ENCODE assay signal across 1 cellular context in the genomic region with DNA sequence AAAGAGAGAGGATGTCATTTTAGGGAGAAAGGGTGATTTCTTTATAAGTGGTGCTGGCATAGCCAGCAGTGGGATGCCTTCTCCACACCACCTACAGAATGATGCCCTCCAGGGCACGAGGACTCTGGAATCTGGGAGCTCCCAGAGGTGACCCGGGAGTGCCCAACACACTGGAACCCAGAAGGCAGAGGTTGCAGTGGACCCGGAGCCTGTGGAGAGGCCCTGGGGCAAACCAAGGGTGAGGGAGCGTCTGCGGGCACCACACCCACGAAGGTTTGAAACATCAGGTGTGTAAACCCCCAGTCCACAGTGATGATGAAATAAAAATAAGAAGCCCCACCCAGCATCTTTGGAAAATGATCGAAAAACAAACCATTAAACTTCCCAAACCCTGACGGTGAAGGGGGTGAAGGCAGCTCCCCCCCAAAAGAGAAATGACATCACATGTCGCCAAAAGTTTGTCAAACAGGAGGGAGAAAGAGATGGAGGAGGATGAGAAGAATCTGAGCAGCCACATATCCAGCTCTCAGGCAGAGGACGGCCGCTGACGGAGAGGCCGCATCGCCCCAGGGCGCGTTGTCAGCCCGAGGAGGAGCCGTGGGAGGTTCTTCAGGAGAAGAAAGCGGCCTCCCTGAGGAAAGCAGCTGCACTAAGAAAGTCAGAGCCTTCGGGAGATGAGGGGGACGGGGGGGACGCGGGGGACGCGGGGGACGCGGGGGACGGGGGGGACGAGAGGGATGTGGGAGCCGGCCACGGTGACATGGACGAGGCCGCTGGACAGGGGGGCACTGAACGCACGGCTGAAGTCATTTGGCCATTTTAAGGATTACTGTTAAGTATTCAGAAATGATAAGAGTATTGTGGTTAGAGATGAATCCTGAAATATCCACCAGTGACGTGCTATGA.
TF ChIP-seq lines count a peak whose summit lies in the region.

No MANE protein-coding gene starts in this region.

TF ChIP-seq in SK-N-SH treated with all-trans-retinoic acid at 6 μM for 48 hours, 23 proteins besides CTCF, POLR2A, EP300 and RAD21 (continued from another document):
- no peak for TF ChIP-seq GLIS3 (CRISPR knock-in tag; IDR thresholded peaks at IDR 0.05)
- TF ChIP-seq, protein P1, sequence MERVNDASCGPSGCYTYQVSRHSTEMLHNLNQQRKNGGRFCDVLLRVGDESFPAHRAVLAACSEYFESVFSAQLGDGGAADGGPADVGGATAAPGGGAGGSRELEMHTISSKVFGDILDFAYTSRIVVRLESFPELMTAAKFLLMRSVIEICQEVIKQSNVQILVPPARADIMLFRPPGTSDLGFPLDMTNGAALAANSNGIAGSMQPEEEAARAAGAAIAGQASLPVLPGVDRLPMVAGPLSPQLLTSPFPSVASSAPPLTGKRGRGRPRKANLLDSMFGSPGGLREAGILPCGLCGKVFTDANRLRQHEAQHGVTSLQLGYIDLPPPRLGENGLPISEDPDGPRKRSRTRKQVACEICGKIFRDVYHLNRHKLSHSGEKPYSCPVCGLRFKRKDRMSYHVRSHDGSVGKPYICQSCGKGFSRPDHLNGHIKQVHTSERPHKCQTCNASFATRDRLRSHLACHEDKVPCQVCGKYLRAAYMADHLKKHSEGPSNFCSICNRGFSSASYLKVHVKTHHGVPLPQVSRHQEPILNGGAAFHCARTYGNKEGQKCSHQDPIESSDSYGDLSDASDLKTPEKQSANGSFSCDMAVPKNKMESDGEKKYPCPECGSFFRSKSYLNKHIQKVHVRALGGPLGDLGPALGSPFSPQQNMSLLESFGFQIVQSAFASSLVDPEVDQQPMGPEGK (CRISPR knock-in tag; IDR thresholded peaks at IDR 0.05; ENCODE audit: borderline replicate concordance): no peak
- no peak for TF ChIP-seq ZNF8 (CRISPR knock-in tag; IDR thresholded peaks at IDR 0.05)
- TF ChIP-seq CSDC2 (CRISPR knock-in tag; IDR thresholded peaks at IDR 0.05): no peak
- TF ChIP-seq, protein P2, sequence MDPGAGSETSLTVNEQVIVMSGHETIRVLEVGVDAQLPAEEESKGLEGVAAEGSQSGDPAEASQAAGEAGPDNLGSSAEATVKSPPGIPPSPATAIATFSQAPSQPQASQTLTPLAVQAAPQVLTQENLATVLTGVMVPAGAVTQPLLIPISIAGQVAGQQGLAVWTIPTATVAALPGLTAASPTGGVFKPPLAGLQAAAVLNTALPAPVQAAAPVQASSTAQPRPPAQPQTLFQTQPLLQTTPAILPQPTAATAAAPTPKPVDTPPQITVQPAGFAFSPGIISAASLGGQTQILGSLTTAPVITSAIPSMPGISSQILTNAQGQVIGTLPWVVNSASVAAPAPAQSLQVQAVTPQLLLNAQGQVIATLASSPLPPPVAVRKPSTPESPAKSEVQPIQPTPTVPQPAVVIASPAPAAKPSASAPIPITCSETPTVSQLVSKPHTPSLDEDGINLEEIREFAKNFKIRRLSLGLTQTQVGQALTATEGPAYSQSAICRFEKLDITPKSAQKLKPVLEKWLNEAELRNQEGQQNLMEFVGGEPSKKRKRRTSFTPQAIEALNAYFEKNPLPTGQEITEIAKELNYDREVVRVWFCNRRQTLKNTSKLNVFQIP (CRISPR knock-in tag; IDR thresholded peaks at IDR 0.05; ENCODE audit: borderline replicate concordance, low read depth): no peak
- TF ChIP-seq PPARA (CRISPR knock-in tag; IDR thresholded peaks at IDR 0.05; ENCODE audit: borderline replicate concordance): no peak
- TF ChIP-seq, protein P3, sequence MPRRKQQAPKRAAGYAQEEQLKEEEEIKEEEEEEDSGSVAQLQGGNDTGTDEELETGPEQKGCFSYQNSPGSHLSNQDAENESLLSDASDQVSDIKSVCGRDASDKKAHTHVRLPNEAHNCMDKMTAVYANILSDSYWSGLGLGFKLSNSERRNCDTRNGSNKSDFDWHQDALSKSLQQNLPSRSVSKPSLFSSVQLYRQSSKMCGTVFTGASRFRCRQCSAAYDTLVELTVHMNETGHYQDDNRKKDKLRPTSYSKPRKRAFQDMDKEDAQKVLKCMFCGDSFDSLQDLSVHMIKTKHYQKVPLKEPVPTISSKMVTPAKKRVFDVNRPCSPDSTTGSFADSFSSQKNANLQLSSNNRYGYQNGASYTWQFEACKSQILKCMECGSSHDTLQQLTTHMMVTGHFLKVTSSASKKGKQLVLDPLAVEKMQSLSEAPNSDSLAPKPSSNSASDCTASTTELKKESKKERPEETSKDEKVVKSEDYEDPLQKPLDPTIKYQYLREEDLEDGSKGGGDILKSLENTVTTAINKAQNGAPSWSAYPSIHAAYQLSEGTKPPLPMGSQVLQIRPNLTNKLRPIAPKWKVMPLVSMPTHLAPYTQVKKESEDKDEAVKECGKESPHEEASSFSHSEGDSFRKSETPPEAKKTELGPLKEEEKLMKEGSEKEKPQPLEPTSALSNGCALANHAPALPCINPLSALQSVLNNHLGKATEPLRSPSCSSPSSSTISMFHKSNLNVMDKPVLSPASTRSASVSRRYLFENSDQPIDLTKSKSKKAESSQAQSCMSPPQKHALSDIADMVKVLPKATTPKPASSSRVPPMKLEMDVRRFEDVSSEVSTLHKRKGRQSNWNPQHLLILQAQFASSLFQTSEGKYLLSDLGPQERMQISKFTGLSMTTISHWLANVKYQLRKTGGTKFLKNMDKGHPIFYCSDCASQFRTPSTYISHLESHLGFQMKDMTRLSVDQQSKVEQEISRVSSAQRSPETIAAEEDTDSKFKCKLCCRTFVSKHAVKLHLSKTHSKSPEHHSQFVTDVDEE (CRISPR knock-in tag; IDR thresholded peaks at IDR 0.05): no peak
- TF ChIP-seq TOX (CRISPR knock-in tag; IDR thresholded peaks at IDR 0.05; ENCODE audit: borderline replicate concordance): no peak
TF ChIP-seq in SK-N-SH treated with all-trans-retinoic acid at 6 μM for 48 hours: peak in this region for 0.
